In the genomic region with DNA sequence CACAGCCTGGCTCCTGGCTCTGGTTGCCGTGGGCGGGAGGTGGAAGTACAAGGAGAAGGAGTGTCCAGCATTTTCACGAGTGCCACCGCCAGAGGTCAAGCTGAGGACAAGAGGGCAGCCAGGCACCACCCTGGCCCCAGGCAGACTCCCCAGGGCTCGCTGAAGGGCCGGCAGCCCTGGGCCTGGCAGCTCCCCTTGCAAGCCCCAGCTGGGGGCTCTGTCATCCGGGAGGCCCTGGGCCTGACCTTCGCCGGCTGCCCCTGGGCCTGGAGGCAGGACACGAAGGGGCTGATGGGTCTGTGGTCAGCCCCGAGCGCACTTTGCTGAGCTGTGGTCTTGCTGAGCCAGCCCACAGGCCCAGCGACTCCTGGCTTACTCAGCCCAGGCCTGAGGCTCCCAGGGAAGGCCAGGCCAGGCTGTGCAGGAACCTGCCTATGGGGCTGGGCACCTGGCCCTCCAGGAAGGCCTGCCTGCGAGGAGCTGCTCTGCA, we compare ENCODE assay signal across 14 cellular contexts.
DNase-seq lines count a peak whose midpoint lies in the region; ATAC-seq and TF ChIP-seq lines count a peak whose summit lies in the region.
"Had no signal": no experiment of that assay in that cellular context is flagged by ENCODE, and none has a peak within 500 bp of the region (broad histone marks: within the 10 kb centered on the region; RNA-seq: fewer than 3 reads in every experiment).

No MANE protein-coding gene starts in this region.

- DNase-seq in left ventricle myocardium inferior (no peak), Right ventricle myocardium superior (no peak), uterus (no peak), T-helper 9 cell (no peak), KG1 (lab: John Stamatoyannopoulos, UW) (no peak), T-helper 17 cell (no peak)
- DNase-seq in central memory CD8-positive, alpha-beta T cell (ENCODE audit: low spot score in 2 of 2), result no peak
- DNase-seq: ACHN; activated CD8-positive, alpha-beta memory T cell treated with anti-CD3 and anti-CD28 coated beads, Interleukin-2, amount 10 ng/mL, durations not matched to agents 7 days and 5 days; GF-D8; NCI-H1092; nucleus accumbens had no signal

- peaks cover 11% of the 10 kb centered on the region for H3K27me3 ChIP-seq in left ventricle myocardium inferior (ENCODE audit: low read depth)
- no peaks in the 10 kb centered on the region for H3K27me3 ChIP-seq in uterus

- no peaks in the 10 kb centered on the region for H3K36me3 ChIP-seq in left ventricle myocardium inferior
- no peaks in the 10 kb centered on the region for H3K36me3 ChIP-seq in uterus

- H3K27ac ChIP-seq in left ventricle myocardium inferior (replicated peaks) (peak overlapping the region; percentile 92), uterus (peak overlapping the region; percentile 86 to 93)

- intact Hi-C loops in left ventricle myocardium inferior (cut with micrococcal nuclease), result no loop called here
- intact Hi-C loops in Right ventricle myocardium superior (cut with DNase I), result loop anchor here (5.0 kb wide), 1 partner anchor 84 kb away; no protein-coding TSS in a partner anchor
- intact Hi-C loops in uterus (cut with DNase I; ENCODE audit: low total_unique reads), result loop anchor here (10.0 kb wide), 1 partner anchor 68 kb away; no protein-coding TSS in a partner anchor

- H3K9me3 Mint-ChIP-seq in central memory CD8-positive, alpha-beta T cell, result no peaks in the 10 kb centered on the region
- no peaks in the 10 kb centered on the region for H3K9me3 Mint-ChIP-seq in nephron
- H3K9me3 Mint-ChIP-seq: type B pancreatic cell had no signal

- H3K36me3 Mint-ChIP-seq in central memory CD8-positive, alpha-beta T cell (ENCODE audit: insufficient read depth), result peaks cover 5% of the 10 kb centered on the region
- no peaks in the 10 kb centered on the region for H3K36me3 Mint-ChIP-seq in nephron (ENCODE audit: low read depth)
- H3K36me3 Mint-ChIP-seq in T-helper 17 cell (ENCODE audit: low read depth), result no peaks in the 10 kb centered on the region
- H3K36me3 Mint-ChIP-seq: activated CD8-positive, alpha-beta memory T cell treated with anti-CD3 and anti-CD28 coated beads, Interleukin-2, amount 10 ng/mL, durations not matched to agents 7 days and 5 days; type B pancreatic cell had no signal

- H3K27me3 Mint-ChIP-seq in central memory CD8-positive, alpha-beta T cell, result no peaks in the 10 kb centered on the region
- H3K27me3 Mint-ChIP-seq in nephron (ENCODE audit: low read depth), result no peaks in the 10 kb centered on the region
- no peaks in the 10 kb centered on the region for H3K27me3 Mint-ChIP-seq in T-helper 17 cell
- H3K27me3 Mint-ChIP-seq: activated CD8-positive, alpha-beta memory T cell treated with anti-CD3 and anti-CD28 coated beads, Interleukin-2, amount 10 ng/mL, durations not matched to agents 7 days and 5 days; type B pancreatic cell had no signal

- no peak overlapping the region for H3K4me3 Mint-ChIP-seq in central memory CD8-positive, alpha-beta T cell
- H3K4me3 Mint-ChIP-seq in nephron, result no peak overlapping the region
- no peak overlapping the region for H3K4me3 Mint-ChIP-seq in T-helper 17 cell
- H3K4me3 Mint-ChIP-seq: activated CD8-positive, alpha-beta memory T cell treated with anti-CD3 and anti-CD28 coated beads, Interleukin-2, amount 10 ng/mL, durations not matched to agents 7 days and 5 days had no signal

- H3K4me1 ChIP-seq in left ventricle myocardium inferior (peaks cover 92% of the 10 kb centered on the region), uterus (peaks cover 0 to 57% of the 10 kb centered on the region in 2 donors)

- no peak for TF ChIP-seq POLR2A in uterus (IDR thresholded peaks at IDR 0.05)

- peaks cover 12% of the 10 kb centered on the region for H3K4me1 Mint-ChIP-seq in central memory CD8-positive, alpha-beta T cell
- peaks cover 15% of the 10 kb centered on the region for H3K4me1 Mint-ChIP-seq in nephron
- H3K4me1 Mint-ChIP-seq in T-helper 17 cell, result peaks cover 10% of the 10 kb centered on the region

- no peak for ATAC-seq in Right ventricle myocardium superior (ENCODE audit: poor library complexity)
- ATAC-seq in central memory CD8-positive, alpha-beta T cell (replicated peaks; ENCODE audit: extremely low read depth, poor library complexity, severe bottlenecking), result no peak
- ATAC-seq in T-helper 17 cell, result no peak
- ATAC-seq: activated CD8-positive, alpha-beta memory T cell treated with anti-CD3 and anti-CD28 coated beads, Interleukin-2, amount 10 ng/mL, durations not matched to agents 7 days and 5 days had no signal

- peak overlapping the region; percentile 22 for H3K27ac Mint-ChIP-seq in central memory CD8-positive, alpha-beta T cell (ENCODE audit: low read depth)
- H3K27ac Mint-ChIP-seq in nephron, result peak overlapping the region; percentile 94 to 96 (median 95)
- H3K27ac Mint-ChIP-seq in T-helper 17 cell, result no peak overlapping the region
- H3K27ac Mint-ChIP-seq: activated CD8-positive, alpha-beta memory T cell treated with anti-CD3 and anti-CD28 coated beads, Interleukin-2, amount 10 ng/mL, durations not matched to agents 7 days and 5 days had no signal

- H3K4me3 ChIP-seq in left ventricle myocardium inferior (no peak overlapping the region), uterus (no peak overlapping the region)

- no peaks in the 10 kb centered on the region for H3K9me3 ChIP-seq in left ventricle myocardium inferior (replicated peaks)
- no peaks in the 10 kb centered on the region for H3K9me3 ChIP-seq in uterus
- no peaks in the 10 kb centered on the region for H3K9me3 ChIP-seq in T-helper 17 cell (ENCODE audit: control insufficient read depth, low read length, poor library complexity, severe bottlenecking)

- no peak for TF ChIP-seq CTCF in left ventricle myocardium inferior (IDR thresholded peaks at IDR 0.05; ENCODE audit: borderline replicate concordance)
- no peak for TF ChIP-seq CTCF in nephron (IDR thresholded peaks at IDR 0.05; ENCODE audit: unreplicated experiment in 3 of 3)
- no peak for TF ChIP-seq CTCF in uterus (IDR thresholded peaks at IDR 0.05)
